ENCODE assay signal across 16 cellular contexts in genomic region chr14:100410056-100410565, GRCh38. TPM values are rescaled to one million over a fixed set of nuclear protein-coding genes. Genes with fewer than 3 reads are reported as not detected.
DNase-seq lines count a peak whose midpoint lies in the region; ATAC-seq, FAIRE-seq and TF ChIP-seq lines count a peak whose summit lies in the region.
"Had no signal": no experiment of that assay in that cellular context is flagged by ENCODE, and none has a peak within 500 bp of the region (broad histone marks: within the 10 kb centered on the region; RNA-seq: fewer than 3 reads in every experiment).

No MANE protein-coding gene starts in this region.

- 96% methylated on average over 8 of the region's 8 CpGs for WGBS in A549 (ENCODE audit: missing lambda C conversion rate)

- peak overlapping the region; percentile 81; the same call in 2 of the 3 replicates for H3K4me2 ChIP-seq in A549

- no peak for TF ChIP-seq EP300 in A549 (IDR thresholded peaks at IDR 0.05)

- peak overlapping the region; percentile 21 for H3K9ac ChIP-seq in NT2/D1 (ENCODE audit: insufficient read length, low read depth)

- no peak for ATAC-seq in A549
- no peak for ATAC-seq in HG03342 (IDR thresholded peaks at IDR 0.05; ENCODE audit: unreplicated experiment)
- no peak for ATAC-seq in HG02870 (IDR thresholded peaks at IDR 0.05; ENCODE audit: unreplicated experiment)
- ATAC-seq: activated T-cell treated with anti-CD3 and anti-CD28 coated beads, Interleukin-2, amount 50 U/mL, for 4 hours; left cardiac atrium; stimulated activated naive CD8-positive, alpha-beta T cell treated with anti-CD3 and anti-CD28 coated beads, Interleukin-15, Interleukin-2, amounts not matched to agents 100 U/mL and 50 U/mL, for 24 hours had no signal

- CTCF ChIA-PET in A549 (lab: Yijun Ruan, JAX): interaction anchor here (0.6 to 7.5 kb wide), 9 partner anchors 11 to 245 kb away, joined by 3 to 80 read pairs (median 8); no protein-coding TSS in a partner anchor

- peaks cover 47% of the 10 kb centered on the region for H3K4me1 ChIP-seq in A549
- peaks cover 7% of the 10 kb centered on the region for H3K4me1 ChIP-seq in NT2/D1 (ENCODE audit: insufficient read depth, insufficient read length)

- no peaks in the 10 kb centered on the region for H3K9me3 ChIP-seq in A549
- H3K9me3 ChIP-seq in NT2/D1 (ENCODE audit: insufficient read depth, low read length): no peaks in the 10 kb centered on the region

- DNase-seq in A549 (ENCODE audit: low read depth in 1 of 2, low spot score in 1 of 2) (no peak), NT2/D1 (ENCODE audit: low read depth, low spot score) (peak; percentile 56), cardiac fibroblast (ENCODE audit: low read depth in 2 of 2) (peak; percentile 45 to 89), islet precursor cell (peak; percentile 76), NCI-H146 treated with DMSO at 0.1 percent for 48 hours (lab: John Stamatoyannopoulos, UW; ENCODE audit: unreplicated experiment) (no peak), UCSD-AML1 (lab: John Stamatoyannopoulos, UW; ENCODE audit: unreplicated experiment) (no peak)
- DNase-seq: activated CD4-positive, alpha-beta T cell treated with anti-CD3 and anti-CD28 coated beads, Interleukin-2, amount 50 U/mL, for 48 hours; activated naive CD8-positive, alpha-beta T cell treated with anti-CD3 and anti-CD28 coated beads, Interleukin-2, amount 10 ng/mL, durations not matched to agents 7 days and 5 days; activated T-cell treated with anti-CD3 and anti-CD28 coated beads, Interleukin-2, amount 50 U/mL, for 4 hours; GF-D8; left cardiac atrium; NCI-H1417 treated with DMSO at 0.1 percent for 48 hours; stimulated activated naive CD8-positive, alpha-beta T cell treated with anti-CD3 and anti-CD28 coated beads, Interleukin-15, Interleukin-2, amounts not matched to agents 100 U/mL and 50 U/mL, for 24 hours had no signal

- no peak for FAIRE-seq in A549 (lab: Jason Lieb, UNC)
- FAIRE-seq: colon had no signal

- no peaks in the 10 kb centered on the region for H3K36me3 ChIP-seq in NT2/D1 (ENCODE audit: insufficient read depth, insufficient read length, low read length)

- peak overlapping the region; percentile 82 to 88; a peak in 5 of 6 replicates for H3K27ac ChIP-seq in A549

- POLR2A ChIA-PET in A549 (lab: Yijun Ruan, JAX): no interaction called here

- TF ChIP-seq CTCF in A549 (IDR thresholded peaks at IDR 0.05) (no peak), cardiac fibroblast (IDR thresholded peaks at IDR 0.05; ENCODE audit: low read depth, low read length) (no peak)

- H3K4me3 ChIP-seq in A549 (no peak overlapping the region), NT2/D1 (ENCODE audit: insufficient read length, low read depth) (no peak overlapping the region), cardiac fibroblast (replicated peaks in 1 of 2; ENCODE audit: low read depth in 2 of 2, low read length in 2 of 2) (no peak overlapping the region)

- no peaks in the 10 kb centered on the region for H3K27me3 ChIP-seq in NT2/D1 (ENCODE audit: insufficient read depth, insufficient read length)

- TF ChIP-seq RAD21 in A549 (conservative IDR thresholded peaks at IDR 0.05 in 1 of 2, IDR thresholded peaks at IDR 0.05 in 1 of 2): no peak

- TF ChIP-seq POLR2A in A549 (IDR thresholded peaks at IDR 0.05; ENCODE audit: low read length): no peak

TF ChIP-seq in A549, 52 proteins besides CTCF, POLR2A, EP300 and RAD21:
- TF ChIP-seq TP53 (CRISPR knock-in tag; IDR thresholded peaks at IDR 0.05) (no peak), RNF2 (IDR thresholded peaks at IDR 0.05; ENCODE audit: borderline replicate concordance, low read depth) (no peak), SREBF2 (IDR thresholded peaks at IDR 0.05) (no peak), CBX2 (IDR thresholded peaks at IDR 0.05; ENCODE audit: borderline replicate concordance, low read depth) (no peak), TFCP2L1 (CRISPR knock-in tag; IDR thresholded peaks at IDR 0.05) (no peak), HES2 (IDR thresholded peaks at IDR 0.05) (no peak), BCL3 (IDR thresholded peaks at IDR 0.05) (no peak), PHF8 (IDR thresholded peaks at IDR 0.05; ENCODE audit: borderline replicate concordance, low read depth) (no peak), NPAS2 (CRISPR knock-in tag; IDR thresholded peaks at IDR 0.05; ENCODE audit: borderline replicate concordance) (no peak), MAX (IDR thresholded peaks at IDR 0.05) (no peak), RFX5 (IDR thresholded peaks at IDR 0.05) (no peak), EHMT2 (IDR thresholded peaks at IDR 0.05; ENCODE audit: low read depth) (no peak), FOXS1 (CRISPR knock-in tag; IDR thresholded peaks at IDR 0.05) (no peak), HDAC2 (IDR thresholded peaks at IDR 0.05) (no peak), CHD2 (IDR thresholded peaks at IDR 0.05; ENCODE audit: low read length, partially characterized antibody) (no peak), REST (IDR thresholded peaks at IDR 0.05) (no peak), JUN (IDR thresholded peaks at IDR 0.05) (no peak)

RNA-seq across cellular contexts. Expression of gene WDR25, which starts 33.8 kb away (rescaled TPM):
- polyA plus RNA-seq in A549 (2011; rRNA removed) (7.8 and 8.9 TPM in 2 replicates), A549 (2017; fragmentation: RNase III; extraction: RNeasy Plus Mini Kit Qiagen cat#74134 plus additional on column Dnase treatment) (6.2 to 7.0 TPM (median 6.8 TPM) in 3 replicates)
- polyA plus RNA-seq in A549 (2012; cell fraction: cytosol; rRNA removed): 8.0 and 9.7 TPM in 2 replicates
- 13.9 and 17.7 TPM in 2 replicates for polyA plus RNA-seq in A549 (2012; cell fraction: nucleus; rRNA removed)
- 10.3 and 11.0 TPM in 2 replicates for polyA minus RNA-seq in A549 (2011; rRNA and poly(A)+ RNA removed)

Comparison
In these comparisons a context has a peak if more than half of its experiments do, and no peak if none do; other contexts are left out.
1. DNase-seq: peak in NT2/D1 (single experiment), cardiac fibroblast (2 of 2) and islet precursor cell (single experiment); none in A549 (0 of 2), NCI-H146 treated with DMSO at 0.1 percent for 48 hours (single experiment) and UCSD-AML1 (single experiment).